Comparison of ENCODE assay signal across 11 cellular contexts in the genomic region with DNA sequence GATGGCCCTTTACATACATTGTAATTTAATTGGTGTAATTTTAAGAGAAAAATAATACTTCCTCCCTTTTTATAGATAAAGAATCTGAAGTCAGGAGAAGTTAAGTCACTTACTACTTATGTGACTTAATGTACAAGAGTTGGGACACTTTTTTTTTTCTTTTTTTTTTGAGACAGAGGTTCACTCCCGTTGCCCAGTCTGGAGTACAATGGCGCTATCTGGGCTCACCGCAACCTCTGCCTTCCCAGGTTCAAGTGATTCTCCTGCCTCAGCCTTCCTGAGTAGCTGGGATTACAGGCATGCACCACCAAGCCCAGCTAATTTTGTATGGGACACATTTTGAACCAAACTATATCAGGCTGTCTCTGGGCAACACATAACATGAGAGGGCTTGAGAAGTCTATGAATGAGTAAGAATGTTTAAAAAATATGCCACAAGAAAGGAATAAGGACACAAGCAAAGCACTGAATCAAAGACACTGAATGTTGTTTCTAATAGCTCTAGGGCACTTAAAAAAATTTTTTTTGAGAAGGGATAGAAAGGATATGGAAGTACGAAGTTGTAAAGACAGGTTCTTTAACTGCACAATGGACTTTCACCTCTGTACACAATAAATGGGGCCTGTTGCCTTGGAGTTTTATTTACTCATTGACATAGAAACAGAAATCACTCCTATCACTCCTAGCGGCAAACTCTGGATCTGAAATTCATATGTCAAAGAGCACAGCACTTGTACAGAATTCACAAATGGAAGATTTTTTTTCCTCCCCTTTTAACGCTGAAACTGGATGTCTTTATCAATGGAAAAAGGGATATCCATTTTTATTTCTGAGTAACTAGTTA. TPM values are rescaled to one million over a fixed set of nuclear protein-coding genes. Genes with fewer than 3 reads are reported as not detected.
DNase-seq lines count a peak whose midpoint lies in the region; ATAC-seq, FAIRE-seq and TF ChIP-seq lines count a peak whose summit lies in the region.
"Had no signal": no experiment of that assay in that cellular context is flagged by ENCODE, and none has a peak within 500 bp of the region (broad histone marks: within the 10 kb centered on the region; RNA-seq: fewer than 3 reads in every experiment).

No MANE protein-coding gene starts in this region.

- no peaks in the 10 kb centered on the region for H3K27me3 Mint-ChIP-seq in stimulated activated memory B cell treated with anti-CD40 and anti-IgM and Interleukin-4, amounts not matched to agents 10 μg/mL and 1 μg/mL and 100 μg/mL, for 72 hours
- H3K27me3 Mint-ChIP-seq in activated CD8-positive, alpha-beta memory T cell treated with anti-CD3 and anti-CD28 coated beads, Interleukin-2, amount 10 ng/mL, durations not matched to agents 7 days and 5 days, result no peaks in the 10 kb centered on the region

- H3K9me3 ChIP-seq in hepatocyte (ENCODE audit: low read depth), result no peaks in the 10 kb centered on the region

- ATAC-seq in stimulated activated memory B cell treated with anti-CD40 and anti-IgM and Interleukin-4, amounts not matched to agents 10 μg/mL and 1 μg/mL and 100 μg/mL, for 72 hours, result no peak
- ATAC-seq in activated CD8-positive, alpha-beta memory T cell treated with anti-CD3 and anti-CD28 coated beads, Interleukin-2, amount 10 ng/mL, durations not matched to agents 7 days and 5 days, result no peak

- no peaks in the 10 kb centered on the region for H3K27me3 ChIP-seq in hepatocyte

- TF ChIP-seq CTCF in VCaP (conservative IDR thresholded peaks at IDR 0.05) (peak; percentile 67), hepatocyte (IDR thresholded peaks at IDR 0.05; ENCODE audit: poor library complexity) (peak; percentile 23)

- CTCF ChIA-PET in activated CD8-positive, alpha-beta memory T cell treated with anti-CD3 and anti-CD28 coated beads, Interleukin-2, amount 10 ng/mL, durations not matched to agents 7 days and 5 days (lab: Charles Lee), result interaction anchor here (0.9 to 2.4 kb wide), 2 partner anchors 17 to 198 kb away, joined by 3 to 6 read pairs; no protein-coding TSS in a partner anchor

- H3K79me2 ChIP-seq in hepatocyte, result peaks cover 86% of the 10 kb centered on the region

- H3K4me1 ChIP-seq in hepatocyte (ENCODE audit: insufficient read depth), result peaks cover 19% of the 10 kb centered on the region

- no peak for FAIRE-seq in HTR-8/SVneo (lab: Jason Lieb, UNC)
- FAIRE-seq: A204.1 had no signal

- H3K4me3 Mint-ChIP-seq in stimulated activated memory B cell treated with anti-CD40 and anti-IgM and Interleukin-4, amounts not matched to agents 10 μg/mL and 1 μg/mL and 100 μg/mL, for 72 hours, result no peak overlapping the region
- no peak overlapping the region for H3K4me3 Mint-ChIP-seq in activated CD8-positive, alpha-beta memory T cell treated with anti-CD3 and anti-CD28 coated beads, Interleukin-2, amount 10 ng/mL, durations not matched to agents 7 days and 5 days

- no peaks in the 10 kb centered on the region for H3K9me2 ChIP-seq in hepatocyte (replicated peaks; ENCODE audit: insufficient read depth)

- H4K20me1 ChIP-seq in hepatocyte (ENCODE audit: insufficient read depth, poor library complexity, severe bottlenecking), result no peaks in the 10 kb centered on the region

- 72% methylated on average over 6 of the region's 6 CpGs for WGBS in hepatocyte (ENCODE audit: low lambda C conversion rate, missing lambda C conversion rate)

- no peak overlapping the region for H2AFZ ChIP-seq in hepatocyte

- H3K27ac Mint-ChIP-seq in stimulated activated memory B cell treated with anti-CD40 and anti-IgM and Interleukin-4, amounts not matched to agents 10 μg/mL and 1 μg/mL and 100 μg/mL, for 72 hours, result peak overlapping the region; percentile 51
- no peak overlapping the region for H3K27ac Mint-ChIP-seq in activated CD8-positive, alpha-beta memory T cell treated with anti-CD3 and anti-CD28 coated beads, Interleukin-2, amount 10 ng/mL, durations not matched to agents 7 days and 5 days

- no peaks in the 10 kb centered on the region for H3K36me3 ChIP-seq in hepatocyte (replicated peaks; ENCODE audit: insufficient read depth, low read depth)

- DNase-seq in NCI-H510A treated with DMSO at 0.1 percent for 48 hours (lab: John Stamatoyannopoulos, UW), result peak; percentile 20
- no peak for DNase-seq in NCI-H510A (lab: John Stamatoyannopoulos, UW)
- peak; percentile 71 for DNase-seq in hepatocyte (ENCODE audit: low spot score)
- no peak for DNase-seq in activated CD8-positive, alpha-beta memory T cell treated with anti-CD3 and anti-CD28 coated beads, Interleukin-2, amount 10 ng/mL, durations not matched to agents 7 days and 5 days
- DNase-seq in activated CD4-positive, alpha-beta T cell treated with anti-CD3 and anti-CD28 coated beads, Interleukin-2, amount 50 U/mL, for 1 hour, result no peak
- no peak for DNase-seq in HTR-8/SVneo (ENCODE audit: insufficient read length, low spot score)
- DNase-seq: activated gamma-delta T cell, MM.1S had no signal

- peak overlapping the region; percentile 85 for H3K27ac ChIP-seq in VCaP
- H3K27ac ChIP-seq in hepatocyte, result peak overlapping the region; percentile 94

- peaks cover 44% of the 10 kb centered on the region for H3K4me1 Mint-ChIP-seq in stimulated activated memory B cell treated with anti-CD40 and anti-IgM and Interleukin-4, amounts not matched to agents 10 μg/mL and 1 μg/mL and 100 μg/mL, for 72 hours
- H3K4me1 Mint-ChIP-seq in activated CD8-positive, alpha-beta memory T cell treated with anti-CD3 and anti-CD28 coated beads, Interleukin-2, amount 10 ng/mL, durations not matched to agents 7 days and 5 days, result peaks cover 25% of the 10 kb centered on the region

- H3K4me2 ChIP-seq in hepatocyte, result peak overlapping the region; percentile 68

- H3K9me3 Mint-ChIP-seq in stimulated activated memory B cell treated with anti-CD40 and anti-IgM and Interleukin-4, amounts not matched to agents 10 μg/mL and 1 μg/mL and 100 μg/mL, for 72 hours, result no peaks in the 10 kb centered on the region
- no peaks in the 10 kb centered on the region for H3K9me3 Mint-ChIP-seq in activated CD8-positive, alpha-beta memory T cell treated with anti-CD3 and anti-CD28 coated beads, Interleukin-2, amount 10 ng/mL, durations not matched to agents 7 days and 5 days (ENCODE audit: low read depth)

- no peaks in the 10 kb centered on the region for H3K36me3 Mint-ChIP-seq in stimulated activated memory B cell treated with anti-CD40 and anti-IgM and Interleukin-4, amounts not matched to agents 10 μg/mL and 1 μg/mL and 100 μg/mL, for 72 hours
- peaks cover 6% of the 10 kb centered on the region for H3K36me3 Mint-ChIP-seq in activated CD8-positive, alpha-beta memory T cell treated with anti-CD3 and anti-CD28 coated beads, Interleukin-2, amount 10 ng/mL, durations not matched to agents 7 days and 5 days

- no peak overlapping the region for H3K4me3 ChIP-seq in hepatocyte

RNA-seq across cellular contexts. Expression of a gene that starts 18.5 kb away (rescaled TPM):
- total RNA-seq in hepatocyte, result 38.0 and 39.2 TPM in 2 replicates
- polyA plus RNA-seq in hepatocyte, result 18.8 and 21.2 TPM in 2 replicates
- 10 to 100 TPM; 52.7 to 81.4 TPM for total RNA-seq in activated CD8-positive, alpha-beta memory T cell treated with anti-CD3 and anti-CD28 coated beads, Interleukin-2, amount 10 ng/mL, durations not matched to agents 7 days and 5 days

Comparison
In these comparisons a context has a peak if more than half of its experiments do, and no peak if none do; other contexts are left out.
1. DNase-seq: peak in NCI-H510A treated with DMSO at 0.1 percent for 48 hours (single experiment) and hepatocyte (single experiment); none in NCI-H510A (single experiment), activated CD8-positive, alpha-beta memory T cell treated with anti-CD3 and anti-CD28 coated beads, Interleukin-2, amount 10 ng/mL, durations not matched to agents 7 days and 5 days (single experiment), activated CD4-positive, alpha-beta T cell treated with anti-CD3 and anti-CD28 coated beads, Interleukin-2, amount 50 U/mL, for 1 hour (single experiment) and HTR-8/SVneo (single experiment).